Comparison of ENCODE assay signal across 25 cellular contexts in the genomic region with DNA sequence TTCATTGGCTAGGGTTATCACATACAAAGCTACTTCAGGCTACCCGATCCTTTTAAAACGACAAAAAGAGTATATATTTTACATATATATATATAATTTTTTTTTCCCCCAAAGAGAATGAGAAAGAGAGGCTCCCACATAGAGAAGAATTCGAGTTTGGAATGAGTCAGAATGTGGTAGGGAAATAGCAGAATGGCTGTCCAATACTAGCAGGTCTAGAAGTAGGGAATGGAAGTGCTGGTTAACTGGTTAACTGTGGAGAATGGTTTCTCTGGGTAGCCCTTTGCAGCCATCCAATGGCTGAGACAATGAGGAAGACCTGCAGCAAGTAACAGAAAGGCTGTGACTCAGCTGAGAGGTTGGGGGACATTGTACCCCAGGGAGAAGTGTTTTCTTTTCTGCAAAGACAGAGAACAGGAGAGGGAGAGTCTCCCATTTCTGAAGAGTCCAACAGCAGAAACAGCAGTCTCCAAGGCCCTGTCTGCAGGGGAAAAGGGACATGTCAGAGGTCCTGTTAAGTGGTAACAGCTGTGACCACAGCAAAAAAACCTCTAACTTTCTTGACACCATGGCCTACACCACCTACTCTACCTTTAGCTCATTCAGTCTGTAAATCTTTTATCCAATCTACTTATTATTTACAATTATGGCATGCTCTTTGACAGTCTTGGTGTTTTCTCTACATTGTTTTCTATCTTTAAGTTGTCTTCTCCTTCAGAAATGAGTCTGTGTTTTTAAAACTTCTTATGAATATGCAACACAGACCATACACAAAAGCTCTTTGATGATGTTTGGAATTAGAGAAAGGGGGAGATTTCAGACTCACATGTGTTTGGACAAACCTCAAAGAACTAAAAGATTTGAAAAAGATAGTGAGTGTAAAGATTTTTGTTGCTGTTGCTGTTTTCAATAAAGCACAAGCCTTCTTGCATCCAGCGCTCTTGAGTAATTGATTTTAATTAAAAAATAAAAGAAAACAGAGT.
DNase-seq lines count a peak whose midpoint lies in the region; ATAC-seq and FAIRE-seq lines count a peak whose summit lies in the region.
"Had no signal": no experiment of that assay in that cellular context is flagged by ENCODE, and none has a peak within 500 bp of the region (broad histone marks: within the 10 kb centered on the region; RNA-seq: fewer than 3 reads in every experiment).

No MANE protein-coding gene starts in this region.

- H3K4me3 Mint-ChIP-seq in activated CD4-positive, alpha-beta memory T cell treated with anti-CD3 and anti-CD28 coated beads, Interleukin-2, amount 10 ng/mL, durations not matched to agents 7 days and 5 days: no peak overlapping the region
- no peak overlapping the region for H3K4me3 Mint-ChIP-seq in CD8-positive, alpha-beta memory T cell
- H3K4me3 Mint-ChIP-seq: activated B cell treated with CpG ODN at 0.5 μM for 24 hours; activated naive CD8-positive, alpha-beta T cell; CD4-positive, alpha-beta T cell; memory B cell; natural killer cell treated with Interleukin-12 subunit alpha and Interleukin-12 subunit beta and Interleukin-15 and Interleukin-18, amount 100 ng/mL, for 72 hours; T-helper 2 cell treated with Interferon-gamma antibody and Interleukin-4, amounts not matched to agents 5 μg/mL and 100 μg/mL, for 36 hours had no signal

- no peak overlapping the region for H3K4me3 ChIP-seq in CD8-positive, alpha-beta memory T cell (ENCODE audit: low read length)
- H3K4me3 ChIP-seq: body of pancreas, coronary artery, SJSA1, skin epidermis had no signal

- ATAC-seq in GM18909 (IDR thresholded peaks at IDR 0.05; ENCODE audit: poor library complexity, unreplicated experiment): peak; percentile 64
- ATAC-seq: body of pancreas; natural killer cell treated with Interleukin-12 subunit alpha and Interleukin-12 subunit beta and Interleukin-15 and Interleukin-18, amount 100 ng/mL, for 72 hours had no signal

- H3K4me1 ChIP-seq in CD8-positive, alpha-beta memory T cell (ENCODE audit: insufficient read depth, low read length): no peaks in the 10 kb centered on the region
- H3K4me1 ChIP-seq: body of pancreas had no signal

- no peaks in the 10 kb centered on the region for H3K36me3 Mint-ChIP-seq in activated CD4-positive, alpha-beta memory T cell treated with anti-CD3 and anti-CD28 coated beads, Interleukin-2, amount 10 ng/mL, durations not matched to agents 7 days and 5 days (ENCODE audit: low read depth)
- no peaks in the 10 kb centered on the region for H3K36me3 Mint-ChIP-seq in CD8-positive, alpha-beta memory T cell
- H3K36me3 Mint-ChIP-seq: activated naive CD8-positive, alpha-beta T cell; memory B cell; natural killer cell treated with Interleukin-12 subunit alpha and Interleukin-12 subunit beta and Interleukin-15 and Interleukin-18, amount 100 ng/mL, for 72 hours had no signal

- DNase-seq in M059J (ENCODE audit: low read depth) (peak; percentile 51), pons (ENCODE audit: low spot score) (peak; percentile 80), DMS79 (lab: John Stamatoyannopoulos, UW) (no peak), NOMO-1 (lab: John Stamatoyannopoulos, UW; ENCODE audit: unreplicated experiment in 2 of 2) (no peak)
- no peak for DNase-seq in activated CD4-positive, alpha-beta memory T cell treated with anti-CD3 and anti-CD28 coated beads, Interleukin-2, amount 10 ng/mL, durations not matched to agents 7 days and 5 days
- DNase-seq in CD8-positive, alpha-beta memory T cell: no peak
- DNase-seq: activated B cell treated with CpG ODN at 0.5 μM for 24 hours; activated CD8-positive, alpha-beta memory T cell treated with anti-CD3 and anti-CD28 coated beads for 24 hours; body of pancreas; CD4-positive, alpha-beta T cell; DMS53; NCI-H1417; NCI-H69; stimulated activated CD4-positive, alpha-beta T cell treated with anti-CD3 and anti-CD28 coated beads, Interleukin-2, amount 100 ng/mL, for 48 hours had no signal

- peak; percentile 94 for FAIRE-seq in endometrium (lab: Jason Lieb, UNC)
- FAIRE-seq: H1 had no signal

- no peaks in the 10 kb centered on the region for H3K27me3 ChIP-seq in CD8-positive, alpha-beta memory T cell (ENCODE audit: insufficient read depth, low read length, poor library complexity, severe bottlenecking)
- H3K27me3 ChIP-seq: body of pancreas, SJSA1 had no signal

- no peaks in the 10 kb centered on the region for H3K36me3 ChIP-seq in CD8-positive, alpha-beta memory T cell (ENCODE audit: insufficient read depth, low read length)
- H3K36me3 ChIP-seq: SJSA1 had no signal

- H3K27ac Mint-ChIP-seq in activated CD4-positive, alpha-beta memory T cell treated with anti-CD3 and anti-CD28 coated beads, Interleukin-2, amount 10 ng/mL, durations not matched to agents 7 days and 5 days: no peak overlapping the region
- H3K27ac Mint-ChIP-seq in CD8-positive, alpha-beta memory T cell: no peak overlapping the region
- H3K27ac Mint-ChIP-seq: activated B cell treated with CpG ODN at 0.5 μM for 24 hours; activated naive CD8-positive, alpha-beta T cell; CD4-positive, alpha-beta T cell; memory B cell; natural killer cell treated with Interleukin-12 subunit alpha and Interleukin-12 subunit beta and Interleukin-15 and Interleukin-18, amount 100 ng/mL, for 72 hours; progenitor cell of endocrine pancreas; T-helper 2 cell treated with Interferon-gamma antibody and Interleukin-4, amounts not matched to agents 5 μg/mL and 100 μg/mL, for 36 hours had no signal

- H3K9me3 Mint-ChIP-seq in activated CD4-positive, alpha-beta memory T cell treated with anti-CD3 and anti-CD28 coated beads, Interleukin-2, amount 10 ng/mL, durations not matched to agents 7 days and 5 days: no peaks in the 10 kb centered on the region
- H3K9me3 Mint-ChIP-seq in CD8-positive, alpha-beta memory T cell: no peaks in the 10 kb centered on the region
- H3K9me3 Mint-ChIP-seq: activated B cell treated with CpG ODN at 0.5 μM for 24 hours; CD4-positive, alpha-beta T cell; memory B cell; natural killer cell treated with Interleukin-12 subunit alpha and Interleukin-12 subunit beta and Interleukin-15 and Interleukin-18, amount 100 ng/mL, for 72 hours; T-helper 2 cell treated with Interferon-gamma antibody and Interleukin-4, amounts not matched to agents 5 μg/mL and 100 μg/mL, for 36 hours had no signal

- CTCF ChIA-PET in activated CD4-positive, alpha-beta memory T cell treated with anti-CD3 and anti-CD28 coated beads, Interleukin-2, amount 10 ng/mL, durations not matched to agents 7 days and 5 days (lab: Charles Lee): interaction anchor here (0.8 kb wide), 1 partner anchor 288 kb away, joined by 3 read pairs; no protein-coding TSS in a partner anchor
- CTCF ChIA-PET in CD8-positive, alpha-beta memory T cell (lab: Charles Lee): no interaction called here

- H3K4me1 Mint-ChIP-seq in activated CD4-positive, alpha-beta memory T cell treated with anti-CD3 and anti-CD28 coated beads, Interleukin-2, amount 10 ng/mL, durations not matched to agents 7 days and 5 days: no peaks in the 10 kb centered on the region
- H3K4me1 Mint-ChIP-seq in CD8-positive, alpha-beta memory T cell: no peaks in the 10 kb centered on the region
- H3K4me1 Mint-ChIP-seq: activated B cell treated with CpG ODN at 0.5 μM for 24 hours, memory B cell had no signal

- POLR2A ChIA-PET in activated CD4-positive, alpha-beta memory T cell treated with anti-CD3 and anti-CD28 coated beads, Interleukin-2, amount 10 ng/mL, durations not matched to agents 7 days and 5 days (lab: Charles Lee): no interaction called here
- POLR2A ChIA-PET in CD8-positive, alpha-beta memory T cell (lab: Charles Lee): no interaction called here

- H3K9me3 ChIP-seq in CD8-positive, alpha-beta memory T cell (ENCODE audit: low read length): no peaks in the 10 kb centered on the region
- H3K9me3 ChIP-seq: body of pancreas, SJSA1 had no signal

- no peaks in the 10 kb centered on the region for H3K27me3 Mint-ChIP-seq in activated CD4-positive, alpha-beta memory T cell treated with anti-CD3 and anti-CD28 coated beads, Interleukin-2, amount 10 ng/mL, durations not matched to agents 7 days and 5 days
- H3K27me3 Mint-ChIP-seq in CD8-positive, alpha-beta memory T cell: peaks cover 1 to 6% of the 10 kb centered on the region in 2 donors
- H3K27me3 Mint-ChIP-seq: progenitor cell of endocrine pancreas had no signal

- no peak overlapping the region for H3K27ac ChIP-seq in CD8-positive, alpha-beta memory T cell (ENCODE audit: low read depth, low read length)
- H3K27ac ChIP-seq: body of pancreas, coronary artery, SJSA1 had no signal

Comparison
In these comparisons a context has a peak if more than half of its experiments do, and no peak if none do; other contexts are left out.
1. DNase-seq: peak in M059J (single experiment) and pons (single experiment); none in DMS79 (single experiment), NOMO-1 (0 of 2), activated CD4-positive, alpha-beta memory T cell treated with anti-CD3 and anti-CD28 coated beads, Interleukin-2, amount 10 ng/mL, durations not matched to agents 7 days and 5 days (single experiment) and CD8-positive, alpha-beta memory T cell (0 of 5).